8 cellular contexts compared by ENCODE assay signal in genomic region chr3:120095226-120096165, GRCh38. TPM values are rescaled to one million over a fixed set of nuclear protein-coding genes. Genes with fewer than 3 reads are reported as not detected.
DNase-seq lines count a peak whose midpoint lies in the region; ATAC-seq and TF ChIP-seq lines count a peak whose summit lies in the region.

No MANE protein-coding gene starts in this region.

- peaks cover 3% of the 10 kb centered on the region for H3F3A ChIP-seq in neural cell (ENCODE audit: insufficient read depth, low read length, poor library complexity, severe bottlenecking)

- H3K4me3 ChIP-seq in fibroblast of villous mesenchyme (ENCODE audit: low read depth, low read length) = peak overlapping the region; percentile 90
- peak overlapping the region; percentile 79 for H3K4me3 ChIP-seq in neural cell (ENCODE audit: low read length)

- peak overlapping the region; percentile 95 for H3K27ac ChIP-seq in KOPT-K1 (ENCODE audit: low read depth, low read length, poor library complexity, severe bottlenecking)
- peak overlapping the region; percentile 100 for H3K27ac ChIP-seq in RWPE1
- H3K27ac ChIP-seq in neural cell (ENCODE audit: low read length) = peak overlapping the region; percentile 99

- TF ChIP-seq CTCF in RWPE1 (conservative IDR thresholded peaks at IDR 0.05; ENCODE audit: low read depth) (no peak), fibroblast of villous mesenchyme (IDR thresholded peaks at IDR 0.05; ENCODE audit: insufficient read depth, low read depth, low read length) (no peak), neural cell (IDR thresholded peaks at IDR 0.05; ENCODE audit: poor library complexity, severe bottlenecking) (no peak)

- peak overlapping the region; percentile 98 for H3K9ac ChIP-seq in neural cell (ENCODE audit: low read length)

- H3K27me3 ChIP-seq in neural cell (ENCODE audit: insufficient read depth, low read depth, low read length) = no peaks in the 10 kb centered on the region

- H3K9me2 ChIP-seq in neural cell (ENCODE audit: insufficient read depth, low read length) = no peaks in the 10 kb centered on the region

- H3K9me3 ChIP-seq in KOPT-K1 (ENCODE audit: insufficient read depth, low read length, poor library complexity, severe bottlenecking) (no peaks in the 10 kb centered on the region), neural cell (ENCODE audit: low read length) (no peaks in the 10 kb centered on the region)

- peak overlapping the region; percentile 98 for H3K4me2 ChIP-seq in neural cell (ENCODE audit: low read length)

- no peaks in the 10 kb centered on the region for H3K9me3 Mint-ChIP-seq in stimulated activated naive CD8-positive, alpha-beta T cell treated with anti-CD3 and anti-CD28 coated beads, Interleukin-15, amount 100 ng/mL, for 72 hours

- POLR2A ChIA-PET in RWPE1 (lab: Yijun Ruan, JAX; ENCODE audit: low non-redundant PET) = interaction anchor here (0.6 to 3.3 kb wide), 7 partner anchors 18 to 1906 kb away, joined by 3 to 23 read pairs (median 5); no protein-coding TSS in a partner anchor

- DNase-seq in EL = peak; percentile 93
- peak; percentile 61 for DNase-seq in RWPE1 (ENCODE audit: low spot score)
- DNase-seq in activated effector memory CD4-positive, alpha-beta T cell treated with Interleukin-2 at 50 U/mL for 16 hours = peak; percentile 79
- DNase-seq in fibroblast of villous mesenchyme (ENCODE audit: low read depth) = peak; percentile 91
- peak; percentile 90 to 94 for DNase-seq in stimulated activated naive CD8-positive, alpha-beta T cell treated with anti-CD3 and anti-CD28 coated beads, Interleukin-15, amount 100 ng/mL, for 72 hours

- peak; percentile 65 for TF ChIP-seq EP300 in neural cell (conservative IDR thresholded peaks at IDR 0.05; ENCODE audit: poor library complexity, severe bottlenecking)

- no peak overlapping the region for H3K27ac Mint-ChIP-seq in stimulated activated naive CD8-positive, alpha-beta T cell treated with anti-CD3 and anti-CD28 coated beads, Interleukin-15, amount 100 ng/mL, for 72 hours

- H3K4me3 Mint-ChIP-seq in stimulated activated naive CD8-positive, alpha-beta T cell treated with anti-CD3 and anti-CD28 coated beads, Interleukin-15, amount 100 ng/mL, for 72 hours = no peak overlapping the region

- H2AFZ ChIP-seq in neural cell (ENCODE audit: low read depth, low read length) = peak overlapping the region; percentile 83

- H3K4me1 Mint-ChIP-seq in stimulated activated naive CD8-positive, alpha-beta T cell treated with anti-CD3 and anti-CD28 coated beads, Interleukin-15, amount 100 ng/mL, for 72 hours = peaks cover 28% of the 10 kb centered on the region

- no peaks in the 10 kb centered on the region for H3K36me3 ChIP-seq in KOPT-K1 (ENCODE audit: insufficient read depth, low read length)
- no peaks in the 10 kb centered on the region for H3K36me3 ChIP-seq in neural cell (ENCODE audit: insufficient read depth, low read length)

- peaks cover 30% of the 10 kb centered on the region for H4K20me1 ChIP-seq in neural cell (ENCODE audit: insufficient read depth)

- H3K27me3 Mint-ChIP-seq in stimulated activated naive CD8-positive, alpha-beta T cell treated with anti-CD3 and anti-CD28 coated beads, Interleukin-15, amount 100 ng/mL, for 72 hours = no peaks in the 10 kb centered on the region

- H3K79me2 ChIP-seq in neural cell (replicated peaks; ENCODE audit: insufficient read depth, low read length) = peaks cover 65% of the 10 kb centered on the region

- ATAC-seq in GM21825 (IDR thresholded peaks at IDR 0.05; ENCODE audit: unreplicated experiment) = peak; percentile 38
- ATAC-seq in stimulated activated naive CD8-positive, alpha-beta T cell treated with anti-CD3 and anti-CD28 coated beads, Interleukin-15, amount 100 ng/mL, for 72 hours = peak; percentile 63

- CTCF ChIA-PET in RWPE1 (lab: Yijun Ruan, JAX) = no interaction called here

- peak; percentile 41 for TF ChIP-seq RAD21 in neural cell (conservative IDR thresholded peaks at IDR 0.05)

TF ChIP-seq in neural cell, 6 proteins besides CTCF, POLR2A, EP300 and RAD21:
- TF ChIP-seq POLR2AphosphoS5 (IDR thresholded peaks at IDR 0.05) = peak; percentile 98
- TF ChIP-seq TAF1 (IDR thresholded peaks at IDR 0.05; ENCODE audit: low read depth) = peak; percentile 95
- TF ChIP-seq SMC3 (conservative IDR thresholded peaks at IDR 0.05; ENCODE audit: poor library complexity) = peak; percentile 51
- TF ChIP-seq, protein P1, sequence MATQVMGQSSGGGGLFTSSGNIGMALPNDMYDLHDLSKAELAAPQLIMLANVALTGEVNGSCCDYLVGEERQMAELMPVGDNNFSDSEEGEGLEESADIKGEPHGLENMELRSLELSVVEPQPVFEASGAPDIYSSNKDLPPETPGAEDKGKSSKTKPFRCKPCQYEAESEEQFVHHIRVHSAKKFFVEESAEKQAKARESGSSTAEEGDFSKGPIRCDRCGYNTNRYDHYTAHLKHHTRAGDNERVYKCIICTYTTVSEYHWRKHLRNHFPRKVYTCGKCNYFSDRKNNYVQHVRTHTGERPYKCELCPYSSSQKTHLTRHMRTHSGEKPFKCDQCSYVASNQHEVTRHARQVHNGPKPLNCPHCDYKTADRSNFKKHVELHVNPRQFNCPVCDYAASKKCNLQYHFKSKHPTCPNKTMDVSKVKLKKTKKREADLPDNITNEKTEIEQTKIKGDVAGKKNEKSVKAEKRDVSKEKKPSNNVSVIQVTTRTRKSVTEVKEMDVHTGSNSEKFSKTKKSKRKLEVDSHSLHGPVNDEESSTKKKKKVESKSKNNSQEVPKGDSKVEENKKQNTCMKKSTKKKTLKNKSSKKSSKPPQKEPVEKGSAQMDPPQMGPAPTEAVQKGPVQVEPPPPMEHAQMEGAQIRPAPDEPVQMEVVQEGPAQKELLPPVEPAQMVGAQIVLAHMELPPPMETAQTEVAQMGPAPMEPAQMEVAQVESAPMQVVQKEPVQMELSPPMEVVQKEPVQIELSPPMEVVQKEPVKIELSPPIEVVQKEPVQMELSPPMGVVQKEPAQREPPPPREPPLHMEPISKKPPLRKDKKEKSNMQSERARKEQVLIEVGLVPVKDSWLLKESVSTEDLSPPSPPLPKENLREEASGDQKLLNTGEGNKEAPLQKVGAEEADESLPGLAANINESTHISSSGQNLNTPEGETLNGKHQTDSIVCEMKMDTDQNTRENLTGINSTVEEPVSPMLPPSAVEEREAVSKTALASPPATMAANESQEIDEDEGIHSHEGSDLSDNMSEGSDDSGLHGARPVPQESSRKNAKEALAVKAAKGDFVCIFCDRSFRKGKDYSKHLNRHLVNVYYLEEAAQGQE (IDR thresholded peaks at IDR 0.05; ENCODE audit: borderline replicate concordance) = peak; percentile 96
- TF ChIP-seq EZH2 (IDR thresholded peaks at IDR 0.05; ENCODE audit: borderline replicate concordance, insufficient read depth, low read length, poor library complexity, severe bottlenecking) = no peak
- TF ChIP-seq MXI1 (conservative IDR thresholded peaks at IDR 0.05; ENCODE audit: poor library complexity, severe bottlenecking) = peak; percentile 72

RNA-seq across cellular contexts. Expression of gene GSK3B, which starts 1.2 kb away (rescaled TPM):
- total RNA-seq in fibroblast of villous mesenchyme = 83.8 and 94.1 TPM in 2 replicates
- polyA plus RNA-seq in neural cell = 48.5 and 52.9 TPM in 2 replicates
- 206 and 254 TPM in 2 replicates for polyA minus RNA-seq in neural cell

Comparison
In these comparisons a context has a peak if more than half of its experiments do, and no peak if none do; other contexts are left out.
1. Peak in every context shown above with its lines: DNase-seq, ATAC-seq, H3K4me3 ChIP-seq and H3K27ac ChIP-seq.